ENCODE assay signal across 18 cellular contexts in genomic region chr3:128155614-128156360, GRCh38. TPM values are rescaled to one million over a fixed set of nuclear protein-coding genes. Genes with fewer than 3 reads are reported as not detected.
DNase-seq lines count a peak whose midpoint lies in the region; ATAC-seq and TF ChIP-seq lines count a peak whose summit lies in the region.
"Had no signal": no experiment of that assay in that cellular context is flagged by ENCODE, and none has a peak within 500 bp of the region (broad histone marks: within the 10 kb centered on the region; RNA-seq: fewer than 3 reads in every experiment).

No MANE protein-coding gene starts in this region.

- peaks cover 20% of the 10 kb centered on the region for H3K4me1 Mint-ChIP-seq in activated naive CD4-positive, alpha-beta T cell treated with anti-CD3 and anti-CD28 coated beads, Interleukin-2, amount 10 ng/mL, durations not matched to agents 7 days and 5 days

- no peak for DNase-seq in activated naive CD4-positive, alpha-beta T cell treated with anti-CD3 and anti-CD28 coated beads, Interleukin-2, amount 10 ng/mL, durations not matched to agents 7 days and 5 days
- DNase-seq in activated naive CD4-positive, alpha-beta T cell treated with anti-CD3 and anti-CD28 coated beads, Interleukin-2, amount 50 U/mL, for 16 hours, result no peak
- DNase-seq in CD1c-positive myeloid dendritic cell (ENCODE audit: extremely low spot score) (peak; percentile 53), NB4 (ENCODE audit: low read depth) (peak; percentile 25), left ventricle myocardium inferior (no peak), NCI-H2081 treated with DMSO at 0.1 percent for 48 hours (lab: John Stamatoyannopoulos, UW) (no peak)
- no peak for DNase-seq in activated CD4-positive, CD25-positive, alpha-beta regulatory T cell (lab: John Stamatoyannopoulos, UW)
- DNase-seq: Calu3, DMS79 treated with DMSO at 0.1 percent for 48 hours, HCEC 1CT, NCI-H1092, NCI-H2107, NCI-H226, NCI-H526, PC-9 had no signal

- no peaks in the 10 kb centered on the region for H3K27me3 ChIP-seq in left ventricle myocardium inferior (ENCODE audit: low read depth)

- no peak overlapping the region for H3K4me3 Mint-ChIP-seq in activated naive CD4-positive, alpha-beta T cell treated with anti-CD3 and anti-CD28 coated beads, Interleukin-2, amount 10 ng/mL, durations not matched to agents 7 days and 5 days

- peak overlapping the region; percentile 71 for H3K27ac ChIP-seq in left ventricle myocardium inferior (replicated peaks)
- H3K27ac ChIP-seq: C4-2B, PC-9 had no signal

- peaks cover 31% of the 10 kb centered on the region for H3K36me3 Mint-ChIP-seq in activated naive CD4-positive, alpha-beta T cell treated with anti-CD3 and anti-CD28 coated beads, Interleukin-2, amount 10 ng/mL, durations not matched to agents 7 days and 5 days

- CTCF ChIA-PET in activated naive CD4-positive, alpha-beta T cell treated with anti-CD3 and anti-CD28 coated beads, Interleukin-2, amount 10 ng/mL, durations not matched to agents 7 days and 5 days (lab: Charles Lee), result interaction anchor here (1.0 to 1.4 kb wide), 3 partner anchors 32 to 72 kb away, joined by 3 to 4 read pairs (median 3); no protein-coding TSS in a partner anchor

- no peaks in the 10 kb centered on the region for H3K9me3 ChIP-seq in left ventricle myocardium inferior (replicated peaks)

- TF ChIP-seq POLR2A in NB4 (IDR thresholded peaks at IDR 0.05; ENCODE audit: extremely low read depth, insufficient read length), result no peak

- intact Hi-C loops in left ventricle myocardium inferior (cut with micrococcal nuclease), result no loop called here

- ATAC-seq in HG02884 (IDR thresholded peaks at IDR 0.05; ENCODE audit: unreplicated experiment), result no peak

- H3K9me3 Mint-ChIP-seq in activated naive CD4-positive, alpha-beta T cell treated with anti-CD3 and anti-CD28 coated beads, Interleukin-2, amount 10 ng/mL, durations not matched to agents 7 days and 5 days, result peaks cover 3% of the 10 kb centered on the region
- H3K9me3 Mint-ChIP-seq: IgD-negative memory B cell had no signal

- H3K27me3 Mint-ChIP-seq in activated naive CD4-positive, alpha-beta T cell treated with anti-CD3 and anti-CD28 coated beads, Interleukin-2, amount 10 ng/mL, durations not matched to agents 7 days and 5 days, result no peaks in the 10 kb centered on the region
- H3K27me3 Mint-ChIP-seq: IgD-negative memory B cell had no signal

- TF ChIP-seq CTCF in NB4 (IDR thresholded peaks at IDR 0.05; ENCODE audit: low read depth, low read length) (no peak), left ventricle myocardium inferior (IDR thresholded peaks at IDR 0.05; ENCODE audit: borderline replicate concordance) (no peak)

- H3K4me1 ChIP-seq in left ventricle myocardium inferior, result peaks cover 48% of the 10 kb centered on the region

- peaks cover 12% of the 10 kb centered on the region for H3K36me3 ChIP-seq in left ventricle myocardium inferior

- peak overlapping the region; percentile 30 for H3K27ac Mint-ChIP-seq in activated naive CD4-positive, alpha-beta T cell treated with anti-CD3 and anti-CD28 coated beads, Interleukin-2, amount 10 ng/mL, durations not matched to agents 7 days and 5 days
- H3K27ac Mint-ChIP-seq: IgD-negative memory B cell had no signal

- H3K4me3 ChIP-seq in NB4 (ENCODE audit: low read depth, low read length) (no peak overlapping the region), left ventricle myocardium inferior (no peak overlapping the region)

RNA-seq across cellular contexts. Expression of gene EEFSEC, which starts 2.5 kb away (rescaled TPM):
- total RNA-seq in left ventricle myocardium inferior, result 23.7 TPM

RNA-seq across cellular contexts. Expression of gene RUVBL1, which starts 32.2 kb away (rescaled TPM):
- 25.3 TPM for total RNA-seq in left ventricle myocardium inferior

Comparison
In these comparisons a context has a peak if more than half of its experiments do, and no peak if none do; other contexts are left out.
1. DNase-seq: peak in CD1c-positive myeloid dendritic cell (single experiment) and NB4 (single experiment); none in activated naive CD4-positive, alpha-beta T cell treated with anti-CD3 and anti-CD28 coated beads, Interleukin-2, amount 10 ng/mL, durations not matched to agents 7 days and 5 days (single experiment), activated naive CD4-positive, alpha-beta T cell treated with anti-CD3 and anti-CD28 coated beads, Interleukin-2, amount 50 U/mL, for 16 hours (single experiment), left ventricle myocardium inferior (single experiment), activated CD4-positive, CD25-positive, alpha-beta regulatory T cell (0 of 4) and NCI-H2081 treated with DMSO at 0.1 percent for 48 hours (single experiment).